1 cellular context compared by ENCODE assay signal in genomic region chr4:1746919-1747602, GRCh38.
TF ChIP-seq lines count a peak whose summit lies in the region.

No MANE protein-coding gene starts in this region.

TF ChIP-seq in HepG2, 621 proteins besides CTCF, POLR2A, EP300 and RAD21 (continued from another document):
- TF ChIP-seq POGK (CRISPR knock-in tag; conservative IDR thresholded peaks at IDR 0.05) = no peak
- peak; percentile 46; the same call in 1 of the 2 replicates for TF ChIP-seq ARNTL (CRISPR knock-in tag; IDR thresholded peaks at IDR 0.05)
- no peak for TF ChIP-seq ZUFSP (CRISPR knock-in tag; IDR thresholded peaks at IDR 0.05; ENCODE audit: borderline replicate concordance)
- peak; percentile 81 for TF ChIP-seq FOXK2 (IDR thresholded peaks at IDR 0.05)
- TF ChIP-seq, protein P1, sequence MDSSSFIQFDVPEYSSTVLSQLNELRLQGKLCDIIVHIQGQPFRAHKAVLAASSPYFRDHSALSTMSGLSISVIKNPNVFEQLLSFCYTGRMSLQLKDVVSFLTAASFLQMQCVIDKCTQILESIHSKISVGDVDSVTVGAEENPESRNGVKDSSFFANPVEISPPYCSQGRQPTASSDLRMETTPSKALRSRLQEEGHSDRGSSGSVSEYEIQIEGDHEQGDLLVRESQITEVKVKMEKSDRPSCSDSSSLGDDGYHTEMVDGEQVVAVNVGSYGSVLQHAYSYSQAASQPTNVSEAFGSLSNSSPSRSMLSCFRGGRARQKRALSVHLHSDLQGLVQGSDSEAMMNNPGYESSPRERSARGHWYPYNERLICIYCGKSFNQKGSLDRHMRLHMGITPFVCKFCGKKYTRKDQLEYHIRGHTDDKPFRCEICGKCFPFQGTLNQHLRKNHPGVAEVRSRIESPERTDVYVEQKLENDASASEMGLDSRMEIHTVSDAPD (CRISPR knock-in tag; IDR thresholded peaks at IDR 0.05) = peak; percentile 76
- TF ChIP-seq ARHGAP35 (CRISPR knock-in tag; IDR thresholded peaks at IDR 0.05; ENCODE audit: borderline replicate concordance) = no peak
- no peak for TF ChIP-seq ZNF260 (CRISPR knock-in tag; IDR thresholded peaks at IDR 0.05; ENCODE audit: borderline replicate concordance, low read depth)
- TF ChIP-seq MIER2 (CRISPR knock-in tag; IDR thresholded peaks at IDR 0.05) = 0 out of 2 replicates have a peak, but pooled peaks have one; percentile 8
- 0 out of 2 replicates have a peak, but pooled peaks have one; percentile 17 for TF ChIP-seq KMT2A (CRISPR knock-in tag; IDR thresholded peaks at IDR 0.05)
- TF ChIP-seq, protein P2, sequence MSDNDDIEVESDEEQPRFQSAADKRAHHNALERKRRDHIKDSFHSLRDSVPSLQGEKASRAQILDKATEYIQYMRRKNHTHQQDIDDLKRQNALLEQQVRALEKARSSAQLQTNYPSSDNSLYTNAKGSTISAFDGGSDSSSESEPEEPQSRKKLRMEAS (IDR thresholded peaks at IDR 0.05) = no peak
- TF ChIP-seq MIER3 (CRISPR knock-in tag; IDR thresholded peaks at IDR 0.05; ENCODE audit: borderline replicate concordance) = no peak
- TF ChIP-seq, protein P3, sequence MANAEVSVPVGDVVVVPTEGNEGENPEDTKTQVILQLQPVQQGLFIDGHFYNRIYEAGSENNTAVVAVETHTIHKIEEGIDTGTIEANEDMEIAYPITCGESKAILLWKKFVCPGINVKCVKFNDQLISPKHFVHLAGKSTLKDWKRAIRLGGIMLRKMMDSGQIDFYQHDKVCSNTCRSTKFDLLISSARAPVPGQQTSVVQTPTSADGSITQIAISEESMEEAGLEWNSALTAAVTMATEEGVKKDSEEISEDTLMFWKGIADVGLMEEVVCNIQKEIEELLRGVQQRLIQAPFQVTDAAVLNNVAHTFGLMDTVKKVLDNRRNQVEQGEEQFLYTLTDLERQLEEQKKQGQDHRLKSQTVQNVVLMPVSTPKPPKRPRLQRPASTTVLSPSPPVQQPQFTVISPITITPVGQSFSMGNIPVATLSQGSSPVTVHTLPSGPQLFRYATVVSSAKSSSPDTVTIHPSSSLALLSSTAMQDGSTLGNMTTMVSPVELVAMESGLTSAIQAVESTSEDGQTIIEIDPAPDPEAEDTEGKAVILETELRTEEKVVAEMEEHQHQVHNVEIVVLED (CRISPR knock-in tag; IDR thresholded peaks at IDR 0.05; ENCODE audit: borderline replicate concordance) = peak; percentile 47; the same call in 1 of the 2 replicates
- TF ChIP-seq, protein P4, sequence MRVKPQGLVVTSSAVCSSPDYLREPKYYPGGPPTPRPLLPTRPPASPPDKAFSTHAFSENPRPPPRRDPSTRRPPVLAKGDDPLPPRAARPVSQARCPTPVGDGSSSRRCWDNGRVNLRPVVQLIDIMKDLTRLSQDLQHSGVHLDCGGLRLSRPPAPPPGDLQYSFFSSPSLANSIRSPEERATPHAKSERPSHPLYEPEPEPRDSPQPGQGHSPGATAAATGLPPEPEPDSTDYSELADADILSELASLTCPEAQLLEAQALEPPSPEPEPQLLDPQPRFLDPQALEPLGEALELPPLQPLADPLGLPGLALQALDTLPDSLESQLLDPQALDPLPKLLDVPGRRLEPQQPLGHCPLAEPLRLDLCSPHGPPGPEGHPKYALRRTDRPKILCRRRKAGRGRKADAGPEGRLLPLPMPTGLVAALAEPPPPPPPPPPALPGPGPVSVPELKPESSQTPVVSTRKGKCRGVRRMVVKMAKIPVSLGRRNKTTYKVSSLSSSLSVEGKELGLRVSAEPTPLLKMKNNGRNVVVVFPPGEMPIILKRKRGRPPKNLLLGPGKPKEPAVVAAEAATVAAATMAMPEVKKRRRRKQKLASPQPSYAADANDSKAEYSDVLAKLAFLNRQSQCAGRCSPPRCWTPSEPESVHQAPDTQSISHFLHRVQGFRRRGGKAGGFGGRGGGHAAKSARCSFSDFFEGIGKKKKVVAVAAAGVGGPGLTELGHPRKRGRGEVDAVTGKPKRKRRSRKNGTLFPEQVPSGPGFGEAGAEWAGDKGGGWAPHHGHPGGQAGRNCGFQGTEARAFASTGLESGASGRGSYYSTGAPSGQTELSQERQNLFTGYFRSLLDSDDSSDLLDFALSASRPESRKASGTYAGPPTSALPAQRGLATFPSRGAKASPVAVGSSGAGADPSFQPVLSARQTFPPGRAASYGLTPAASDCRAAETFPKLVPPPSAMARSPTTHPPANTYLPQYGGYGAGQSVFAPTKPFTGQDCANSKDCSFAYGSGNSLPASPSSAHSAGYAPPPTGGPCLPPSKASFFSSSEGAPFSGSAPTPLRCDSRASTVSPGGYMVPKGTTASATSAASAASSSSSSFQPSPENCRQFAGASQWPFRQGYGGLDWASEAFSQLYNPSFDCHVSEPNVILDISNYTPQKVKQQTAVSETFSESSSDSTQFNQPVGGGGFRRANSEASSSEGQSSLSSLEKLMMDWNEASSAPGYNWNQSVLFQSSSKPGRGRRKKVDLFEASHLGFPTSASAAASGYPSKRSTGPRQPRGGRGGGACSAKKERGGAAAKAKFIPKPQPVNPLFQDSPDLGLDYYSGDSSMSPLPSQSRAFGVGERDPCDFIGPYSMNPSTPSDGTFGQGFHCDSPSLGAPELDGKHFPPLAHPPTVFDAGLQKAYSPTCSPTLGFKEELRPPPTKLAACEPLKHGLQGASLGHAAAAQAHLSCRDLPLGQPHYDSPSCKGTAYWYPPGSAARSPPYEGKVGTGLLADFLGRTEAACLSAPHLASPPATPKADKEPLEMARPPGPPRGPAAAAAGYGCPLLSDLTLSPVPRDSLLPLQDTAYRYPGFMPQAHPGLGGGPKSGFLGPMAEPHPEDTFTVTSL (CRISPR knock-in tag; IDR thresholded peaks at IDR 0.05; ENCODE audit: borderline replicate concordance) = peak; percentile 35; the same call in 1 of the 2 replicates
- peak; percentile 50; the same call in 1 of the 2 replicates for TF ChIP-seq TAF1 (CRISPR knock-in tag; IDR thresholded peaks at IDR 0.05)
- no peak for TF ChIP-seq RFX3 (CRISPR knock-in tag; IDR thresholded peaks at IDR 0.05)
- TF ChIP-seq HNRNPLL (IDR thresholded peaks at IDR 0.05; ENCODE audit: low read depth, low read length, poor library complexity, severe bottlenecking) = no peak
- TF ChIP-seq ATF1 (CRISPR knock-in tag; IDR thresholded peaks at IDR 0.05) = no peak
- TF ChIP-seq KDM2A (CRISPR knock-in tag; IDR thresholded peaks at IDR 0.05; ENCODE audit: borderline replicate concordance, low read depth) = peak; percentile 83
- TF ChIP-seq ZBTB26 (CRISPR knock-in tag; IDR thresholded peaks at IDR 0.05; ENCODE audit: borderline replicate concordance) = peak; percentile 16; the same call in 1 of the 2 replicates
- TF ChIP-seq, protein P5, sequence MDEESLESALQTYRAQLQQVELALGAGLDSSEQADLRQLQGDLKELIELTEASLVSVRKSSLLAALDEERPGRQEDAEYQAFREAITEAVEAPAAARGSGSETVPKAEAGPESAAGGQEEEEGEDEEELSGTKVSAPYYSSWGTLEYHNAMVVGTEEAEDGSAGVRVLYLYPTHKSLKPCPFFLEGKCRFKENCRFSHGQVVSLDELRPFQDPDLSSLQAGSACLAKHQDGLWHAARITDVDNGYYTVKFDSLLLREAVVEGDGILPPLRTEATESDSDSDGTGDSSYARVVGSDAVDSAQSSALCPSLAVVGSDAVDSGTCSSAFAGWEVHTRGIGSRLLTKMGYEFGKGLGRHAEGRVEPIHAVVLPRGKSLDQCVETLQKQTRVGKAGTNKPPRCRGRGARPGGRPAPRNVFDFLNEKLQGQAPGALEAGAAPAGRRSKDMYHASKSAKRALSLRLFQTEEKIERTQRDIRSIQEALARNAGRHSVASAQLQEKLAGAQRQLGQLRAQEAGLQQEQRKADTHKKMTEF (CRISPR knock-in tag; IDR thresholded peaks at IDR 0.05) = peak; percentile 53; the same call in 1 of the 2 replicates
- peak; percentile 48; the same call in 1 of the 2 replicates for TF ChIP-seq ZNF766 (CRISPR knock-in tag; IDR thresholded peaks at IDR 0.05; ENCODE audit: borderline replicate concordance)
